36 cellular contexts compared by ENCODE assay signal in the genomic region with DNA sequence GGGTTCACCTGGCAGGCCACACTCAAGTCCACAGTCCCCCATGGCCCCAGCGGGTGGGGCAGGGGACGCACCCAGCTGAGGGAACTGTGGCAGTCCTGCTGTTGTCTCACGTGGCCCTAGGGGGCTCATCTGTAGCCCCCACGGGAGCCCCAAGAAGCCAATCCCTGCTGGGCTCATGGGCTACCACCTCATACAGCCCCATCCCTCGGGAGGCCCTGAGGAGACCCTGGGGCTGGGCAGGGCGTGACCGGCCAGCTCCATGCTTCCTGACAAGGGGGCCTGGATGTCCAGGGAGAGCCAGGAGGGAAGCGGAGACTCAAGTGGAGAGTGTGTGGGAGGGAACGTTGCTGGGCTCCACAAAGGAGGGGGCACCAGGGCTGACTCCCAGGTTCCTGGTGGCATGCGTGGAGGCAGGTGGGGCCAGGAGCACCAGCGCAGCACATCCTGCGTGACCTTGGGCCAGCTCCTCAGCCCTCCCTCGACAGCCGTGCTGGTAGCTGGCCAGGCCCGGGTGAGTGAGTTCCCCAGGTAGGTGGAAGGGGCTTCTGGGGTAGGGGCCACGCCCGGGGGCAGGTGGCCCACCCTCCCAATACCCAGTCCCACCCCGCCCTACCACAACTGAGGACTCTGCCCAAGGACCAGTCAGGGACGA. TPM values are rescaled to one million over a fixed set of nuclear protein-coding genes. Genes with fewer than 3 reads are reported as not detected.
"Had no signal": no experiment of that assay in that cellular context is flagged by ENCODE, and none has a peak within 500 bp of the region (broad histone marks: within the 10 kb centered on the region; RNA-seq: fewer than 3 reads in every experiment).

No MANE protein-coding gene starts in this region.

- H3K27ac ChIP-seq: adrenal gland, ascending aorta, breast epithelium, cardiac muscle cell, colonic mucosa, esophagus muscularis mucosa, foreskin keratinocyte, gastrocnemius medialis, heart left ventricle, WERI-Rb-1 had no signal

- H3K4me3 Mint-ChIP-seq: activated B cell treated with CpG ODN at 0.5 μM for 24 hours; activated CD8-positive, alpha-beta T cell treated with anti-CD3 and anti-CD28 coated beads for 36 hours; activated naive CD4-positive, alpha-beta T cell treated with anti-CD3 and anti-CD28 coated beads for 36 hours; activated naive CD4-positive, alpha-beta T cell treated with anti-CD3 and anti-CD28 coated beads, Interleukin-2, amount 50 U/mL, for 24 hours; activated naive CD8-positive, alpha-beta T cell treated with anti-CD3 and anti-CD28 coated beads for 36 hours; activated naive CD8-positive, alpha-beta T cell treated with anti-CD3 and anti-CD28 coated beads, Interleukin-2, amount 50 U/mL, for 24 hours; activated T-cell treated with anti-CD3 and anti-CD28 coated beads, Interleukin-2, amount 50 U/mL, for 4 hours; activated T-helper 1 cell treated with anti-CD3 and anti-CD28 coated beads, Interleukin-12 subunit alpha, Interleukin-12 subunit beta, Interleukin-2, Interleukin-4 antibody, amounts not matched to agents 30 ng/mL and 10 ng/mL and 1 ng/mL, durations not matched to agents 14 hours and 24 hours and 36 hours; brain; effector memory CD8-positive, alpha-beta T cell; T-cell; T-helper 1 cell treated with Interleukin-12 subunit alpha and Interleukin-12 subunit beta and Interleukin-4 antibody, amounts not matched to agents 30 μg/mL and 1 μg/mL, for 36 hours; T-helper 2 cell treated with Interferon-gamma antibody and Interleukin-4, amounts not matched to agents 5 μg/mL and 100 μg/mL, for 36 hours had no signal

- H3K27ac Mint-ChIP-seq: activated B cell treated with CpG ODN at 0.5 μM for 24 hours; activated CD8-positive, alpha-beta T cell treated with anti-CD3 and anti-CD28 coated beads for 36 hours; activated naive CD4-positive, alpha-beta T cell treated with anti-CD3 and anti-CD28 coated beads for 36 hours; activated naive CD4-positive, alpha-beta T cell treated with anti-CD3 and anti-CD28 coated beads, Interleukin-2, amount 50 U/mL, for 24 hours; activated naive CD8-positive, alpha-beta T cell treated with anti-CD3 and anti-CD28 coated beads for 36 hours; activated naive CD8-positive, alpha-beta T cell treated with anti-CD3 and anti-CD28 coated beads, Interleukin-2, amount 50 U/mL, for 24 hours; activated T-helper 1 cell treated with anti-CD3 and anti-CD28 coated beads, Interleukin-12 subunit alpha, Interleukin-12 subunit beta, Interleukin-2, Interleukin-4 antibody, amounts not matched to agents 30 ng/mL and 10 ng/mL and 1 ng/mL, durations not matched to agents 14 hours and 24 hours and 36 hours; activated T-helper 2 cell treated with anti-CD3 and anti-CD28 coated beads, Interferon-gamma antibody, Interleukin-2, Interleukin-4, amounts not matched to agents 10 μg/mL and 5 μg/mL and 100 μg/mL, durations not matched to agents 14 hours and 24 hours and 36 hours; effector memory CD8-positive, alpha-beta T cell; T-cell; T-helper 1 cell treated with Interleukin-12 subunit alpha and Interleukin-12 subunit beta and Interleukin-4 antibody, amounts not matched to agents 30 μg/mL and 1 μg/mL, for 36 hours; T-helper 2 cell treated with Interferon-gamma antibody and Interleukin-4, amounts not matched to agents 5 μg/mL and 100 μg/mL, for 36 hours had no signal

- H3K4me3 ChIP-seq: adrenal gland, ascending aorta, breast epithelium, cardiac muscle cell, colonic mucosa, esophagus muscularis mucosa, gastrocnemius medialis, heart left ventricle had no signal

- H3K27me3 ChIP-seq: adrenal gland, ascending aorta, breast epithelium, cardiac muscle cell, colonic mucosa, esophagus muscularis mucosa, foreskin keratinocyte, gastrocnemius medialis, heart left ventricle had no signal

- ATAC-seq: activated CD4-positive, CD25-positive, alpha-beta regulatory T cell treated with anti-CD3 and anti-CD28 coated beads, Interleukin-2, amount 50 U/mL, for 24 hours; activated CD8-positive, alpha-beta T cell treated with anti-CD3 and anti-CD28 coated beads for 36 hours; activated naive CD8-positive, alpha-beta T cell treated with anti-CD3 and anti-CD28 coated beads, Interleukin-2, amount 50 U/mL, for 24 hours; activated T-cell treated with anti-CD3 and anti-CD28 coated beads, Interleukin-2, amount 50 U/mL, for 4 hours; effector memory CD8-positive, alpha-beta T cell; foreskin keratinocyte; gastrocnemius medialis; heart left ventricle; T-cell had no signal

- H3K36me3 Mint-ChIP-seq: activated naive CD4-positive, alpha-beta T cell treated with anti-CD3 and anti-CD28 coated beads, Interleukin-2, amount 50 U/mL, for 24 hours; activated naive CD8-positive, alpha-beta T cell treated with anti-CD3 and anti-CD28 coated beads for 36 hours; brain; T-cell had no signal

- H3K4me1 ChIP-seq: adrenal gland, ascending aorta, breast epithelium, colonic mucosa, esophagus muscularis mucosa, foreskin keratinocyte, gastrocnemius medialis, heart left ventricle had no signal

- H3K27me3 Mint-ChIP-seq: activated B cell treated with CpG ODN at 0.5 μM for 24 hours; activated CD8-positive, alpha-beta T cell treated with anti-CD3 and anti-CD28 coated beads for 36 hours; activated naive CD4-positive, alpha-beta T cell treated with anti-CD3 and anti-CD28 coated beads, Interleukin-2, amount 50 U/mL, for 24 hours; activated naive CD8-positive, alpha-beta T cell treated with anti-CD3 and anti-CD28 coated beads for 36 hours; activated naive CD8-positive, alpha-beta T cell treated with anti-CD3 and anti-CD28 coated beads, Interleukin-2, amount 50 U/mL, for 24 hours; brain; effector memory CD8-positive, alpha-beta T cell; T-cell had no signal

- H3K36me3 ChIP-seq: adrenal gland, ascending aorta, breast epithelium, cardiac muscle cell, colonic mucosa, esophagus muscularis mucosa, gastrocnemius medialis, heart left ventricle, WERI-Rb-1 had no signal

- H3K4me1 Mint-ChIP-seq: activated B cell treated with CpG ODN at 0.5 μM for 24 hours; activated naive CD4-positive, alpha-beta T cell treated with anti-CD3 and anti-CD28 coated beads, Interleukin-2, amount 50 U/mL, for 24 hours; activated naive CD8-positive, alpha-beta T cell treated with anti-CD3 and anti-CD28 coated beads for 36 hours; activated naive CD8-positive, alpha-beta T cell treated with anti-CD3 and anti-CD28 coated beads, Interleukin-2, amount 50 U/mL, for 24 hours; T-cell had no signal

- DNase-seq: activated B cell treated with CpG ODN at 0.5 μM for 24 hours; activated CD4-positive, alpha-beta T cell treated with anti-CD3 and anti-CD28 coated beads for 48 hours; activated CD4-positive, alpha-beta T cell treated with anti-CD3 and anti-CD28 coated beads, Interleukin-2, amount 50 U/mL, for 1 hour; activated CD4-positive, alpha-beta T cell treated with anti-CD3 and anti-CD28 coated beads, Interleukin-2, amount 50 U/mL, for 48 hours; activated CD8-positive, alpha-beta memory T cell treated with anti-CD3 and anti-CD28 coated beads for 24 hours; activated CD8-positive, alpha-beta T cell treated with anti-CD3 and anti-CD28 coated beads for 36 hours; activated effector memory CD4-positive, alpha-beta T cell treated with anti-CD3 and anti-CD28 coated beads, Interleukin-2, amount 50 U/mL, for 16 hours; activated naive CD4-positive, alpha-beta T cell treated with anti-CD3 and anti-CD28 coated beads for 36 hours; activated naive CD8-positive, alpha-beta T cell treated with anti-CD3 and anti-CD28 coated beads for 36 hours; activated naive CD8-positive, alpha-beta T cell treated with anti-CD3 and anti-CD28 coated beads, Interleukin-2, amount 50 U/mL, for 24 hours; activated T-cell treated with anti-CD3 and anti-CD28 coated beads, Interleukin-2, amount 50 U/mL, for 4 hours; adrenal gland; amygdala; central memory CD4-positive, alpha-beta T cell; cerebellar nuclear complex; colonic mucosa; effector memory CD8-positive, alpha-beta T cell; erythroblast; foreskin keratinocyte; gastrocnemius medialis; glutamatergic neuron; heart left ventricle; T-cell; T1000; WERI-Rb-1 had no signal

- H3K9me3 ChIP-seq: adrenal gland, ascending aorta, breast epithelium, colonic mucosa, esophagus muscularis mucosa, gastrocnemius medialis, heart left ventricle had no signal

RNA-seq across cellular contexts. Expression of gene RTN4R, which starts 7.9 kb away (rescaled TPM):
- total RNA-seq: activated B cell treated with CpG ODN at 0.5 μM for 24 hours had no signal
